In the genomic region with DNA sequence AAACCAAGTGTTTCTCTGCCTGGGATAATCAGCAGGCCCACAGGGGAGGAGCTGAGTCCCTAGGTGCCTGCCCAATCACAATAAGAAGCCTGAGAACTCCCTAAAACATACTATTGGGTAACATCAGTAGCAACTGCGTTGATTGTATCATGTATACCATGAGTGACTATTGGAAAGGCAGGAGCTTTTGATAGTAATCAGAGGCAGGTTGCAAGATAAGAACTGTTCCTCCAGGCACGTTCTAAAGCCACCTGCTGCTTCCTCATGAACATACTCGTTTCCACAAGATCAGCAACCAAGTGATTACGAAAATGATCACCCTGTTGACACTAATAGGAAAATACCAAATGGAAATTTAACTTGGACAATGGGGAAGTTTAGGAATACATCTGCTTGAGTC, we compare ENCODE assay signal across 18 cellular contexts. TPM values are rescaled to one million over a fixed set of nuclear protein-coding genes. Genes with fewer than 3 reads are reported as not detected.
DNase-seq lines count a peak whose midpoint lies in the region; ATAC-seq and TF ChIP-seq lines count a peak whose summit lies in the region.
"Had no signal": no experiment of that assay in that cellular context is flagged by ENCODE, and none has a peak within 500 bp of the region (broad histone marks: within the 10 kb centered on the region; RNA-seq: fewer than 3 reads in every experiment).

No MANE protein-coding gene starts in this region.

- H2BK5ac ChIP-seq in trophoblast cell (ENCODE audit: low read depth, low read length, poor library complexity): no peak overlapping the region

- H4K8ac ChIP-seq in trophoblast cell (ENCODE audit: low read depth, low read length): no peak overlapping the region

- no peak overlapping the region for H4K12ac ChIP-seq in trophoblast cell (ENCODE audit: low read depth, low read length)

- no peak overlapping the region for H2BK12ac ChIP-seq in trophoblast cell (ENCODE audit: low read length)

- no peaks in the 10 kb centered on the region for H3K79me1 ChIP-seq in trophoblast cell (ENCODE audit: low read length)

- H3K9me3 ChIP-seq in ascending aorta (no peaks in the 10 kb centered on the region), trophoblast cell (ENCODE audit: insufficient read depth, low read depth, low read length) (no peaks in the 10 kb centered on the region), right cardiac atrium (ENCODE audit: control insufficient read depth, low read length) (no peaks in the 10 kb centered on the region)

- H3K27me3 ChIP-seq in ascending aorta (no peaks in the 10 kb centered on the region), trophoblast cell (ENCODE audit: insufficient read depth, low read length) (no peaks in the 10 kb centered on the region), right cardiac atrium (ENCODE audit: control insufficient read depth, insufficient read depth) (no peaks in the 10 kb centered on the region)
- H3K27me3 ChIP-seq: BLaER1 had no signal

- H2AK5ac ChIP-seq in trophoblast cell (ENCODE audit: low read length): no peak overlapping the region

- no peak overlapping the region for H3K4me3 Mint-ChIP-seq in activated CD4-positive, alpha-beta T cell treated with anti-CD3 and anti-CD28 coated beads, Interleukin-2, amount 10 ng/mL, durations not matched to agents 24 days and 14 days
- H3K4me3 Mint-ChIP-seq: CD14-positive monocyte; CD4-positive, alpha-beta memory T cell had no signal

- H3K27ac Mint-ChIP-seq in activated CD4-positive, alpha-beta T cell treated with anti-CD3 and anti-CD28 coated beads, Interleukin-2, amount 10 ng/mL, durations not matched to agents 24 days and 14 days: no peak overlapping the region
- H3K27ac Mint-ChIP-seq: CD14-positive monocyte; CD4-positive, alpha-beta memory T cell had no signal

- H3K14ac ChIP-seq in trophoblast cell (ENCODE audit: low read length): no peak overlapping the region

- intact Hi-C loops in activated CD4-positive, alpha-beta T cell treated with anti-CD3 and anti-CD28 coated beads, Interleukin-2, amount 10 ng/mL, durations not matched to agents 24 days and 14 days (cut with micrococcal nuclease): no loop called here
- intact Hi-C loops in ascending aorta (cut with DNase I): no loop called here
- intact Hi-C loops in Right ventricle myocardium superior (cut with DNase I): no loop called here
- intact Hi-C loops in right cardiac atrium (cut with DNase I): no loop called here

- H3K23ac ChIP-seq in trophoblast cell (ENCODE audit: low read length): no peak overlapping the region

- H3K4me1 ChIP-seq in ascending aorta (peaks cover 0 to 8% of the 10 kb centered on the region in 2 donors), trophoblast cell (ENCODE audit: control insufficient read depth in 1 of 2, insufficient read depth in 2 of 2, low read length in 2 of 2) (peaks cover 2 to 10% of the 10 kb centered on the region in 2 experiments), right cardiac atrium (ENCODE audit: control insufficient read depth, insufficient read depth, low read length) (no peaks in the 10 kb centered on the region)

- H3K4me2 ChIP-seq in trophoblast cell (ENCODE audit: low read length): no peak overlapping the region
- H3K4me2 ChIP-seq: BLaER1 had no signal

- H3K27ac ChIP-seq in ascending aorta (peak overlapping the region; percentile 45 to 66), trophoblast cell (ENCODE audit: low read depth, low read length) (no peak overlapping the region), right cardiac atrium (ENCODE audit: low read length) (no peak overlapping the region)
- H3K27ac ChIP-seq: BLaER1 had no signal

- H4K91ac ChIP-seq in trophoblast cell (ENCODE audit: low read depth, low read length): no peak overlapping the region

- H3K36me3 ChIP-seq in ascending aorta (peaks cover 0 to 3% of the 10 kb centered on the region in 2 donors), trophoblast cell (ENCODE audit: control insufficient read depth in 1 of 2, insufficient read depth in 2 of 2, low read length in 2 of 2) (no peaks in the 10 kb centered on the region)

- H3K27me3 Mint-ChIP-seq in activated CD4-positive, alpha-beta T cell treated with anti-CD3 and anti-CD28 coated beads, Interleukin-2, amount 10 ng/mL, durations not matched to agents 24 days and 14 days: peaks cover 36% of the 10 kb centered on the region

- peaks cover 2% of the 10 kb centered on the region for H3K79me2 ChIP-seq in trophoblast cell (ENCODE audit: control insufficient read depth, insufficient read depth, low read length, poor library complexity)

- H3K18ac ChIP-seq in trophoblast cell (ENCODE audit: low read length): no peak overlapping the region

- ATAC-seq in Right ventricle myocardium superior (ENCODE audit: poor library complexity) (no peak), right cardiac atrium (no peak)
- ATAC-seq: HepG2 had no signal

- H2BK120ac ChIP-seq in trophoblast cell (ENCODE audit: insufficient read depth, low read length, poor library complexity): no peak overlapping the region

- no peaks in the 10 kb centered on the region for H3K36me3 Mint-ChIP-seq in activated CD4-positive, alpha-beta T cell treated with anti-CD3 and anti-CD28 coated beads, Interleukin-2, amount 10 ng/mL, durations not matched to agents 24 days and 14 days (ENCODE audit: low read depth)
- H3K36me3 Mint-ChIP-seq: CD14-positive monocyte; CD4-positive, alpha-beta memory T cell had no signal

- peak; percentile 38 for DNase-seq in activated CD4-positive, alpha-beta T cell treated with anti-CD3 and anti-CD28 coated beads, Interleukin-2, amount 10 ng/mL, durations not matched to agents 24 days and 14 days
- no peak for DNase-seq in activated CD4-positive, alpha-beta T cell treated with anti-CD3 and anti-CD28 coated beads for 48 hours
- no peak for DNase-seq in ascending aorta (ENCODE audit: low spot score in 2 of 2)
- DNase-seq in trophoblast cell: peak; percentile 72 to 86
- DNase-seq in Right ventricle myocardium superior: no peak
- DNase-seq in dermis blood vessel endothelial cell: no peak
- DNase-seq in COLO829 (ENCODE audit: low spot score): no peak
- no peak for DNase-seq in right cardiac atrium
- DNase-seq: 8988T; Calu3; CD4-positive, alpha-beta memory T cell; DMS79 treated with DMSO at 0.1 percent for 48 hours; GF-D8; GOT3; H7 had no signal

- no peaks in the 10 kb centered on the region for H3K4me1 Mint-ChIP-seq in activated CD4-positive, alpha-beta T cell treated with anti-CD3 and anti-CD28 coated beads, Interleukin-2, amount 10 ng/mL, durations not matched to agents 24 days and 14 days
- H3K4me1 Mint-ChIP-seq: CD14-positive monocyte had no signal

- H3K4ac ChIP-seq in trophoblast cell (ENCODE audit: low read depth, low read length): no peak overlapping the region

- TF ChIP-seq CTCF in ascending aorta (IDR thresholded peaks at IDR 0.05): no peak

- H2AFZ ChIP-seq in trophoblast cell (ENCODE audit: insufficient read depth, low read length, poor library complexity): no peak overlapping the region

- H3K9me3 Mint-ChIP-seq in activated CD4-positive, alpha-beta T cell treated with anti-CD3 and anti-CD28 coated beads, Interleukin-2, amount 10 ng/mL, durations not matched to agents 24 days and 14 days: no peaks in the 10 kb centered on the region
- H3K9me3 Mint-ChIP-seq: CD4-positive, alpha-beta memory T cell had no signal

- H3K4me3 ChIP-seq in ascending aorta: peak overlapping the region in 1 of 2 donors; percentile 0
- H3K4me3 ChIP-seq in trophoblast cell (ENCODE audit: low read depth, low read length): no peak overlapping the region
- H3K4me3 ChIP-seq in right cardiac atrium (ENCODE audit: low read length): no peak overlapping the region
- H3K4me3 ChIP-seq: BLaER1 had no signal

- WGBS in trophoblast cell (ENCODE audit: extremely low coverage, insufficient coverage, insufficient read length): no CpG with 5 or more reads among the region's 4 CpGs
- WGBS in right cardiac atrium: 81% methylated on average over 4 of the region's 4 CpGs

- no peak overlapping the region for H3K9ac ChIP-seq in trophoblast cell (ENCODE audit: low read length)
- H3K9ac ChIP-seq: BLaER1 had no signal

RNA-seq across cellular contexts. Expression of gene MYLK, which starts 6.7 kb away (rescaled TPM):
- 0.21 and 0.26 TPM in 2 replicates for total RNA-seq in activated CD4-positive, alpha-beta T cell treated with anti-CD3 and anti-CD28 coated beads, Interleukin-2, amount 10 ng/mL, durations not matched to agents 24 days and 14 days
- total RNA-seq in ascending aorta (196 TPM), Right ventricle myocardium superior (10.1 TPM), dermis blood vessel endothelial cell (69.6 and 78.1 TPM in 2 replicates), right cardiac atrium (100 to 1,000 TPM in 1 of 4 donors, 10 to 100 TPM in 3; 36.5 to 645 (median 69.3) TPM)
- polyA plus RNA-seq in trophoblast cell (2013): 57.6 and 60.4 TPM in 2 replicates
- 27.3 TPM for polyA plus RNA-seq in right cardiac atrium
- total RNA-seq: CD4-positive, alpha-beta memory T cell had no signal

Comparison
In these comparisons a context has a peak if more than half of its experiments do, and no peak if none do; other contexts are left out.
1. DNase-seq: peak in activated CD4-positive, alpha-beta T cell treated with anti-CD3 and anti-CD28 coated beads, Interleukin-2, amount 10 ng/mL, durations not matched to agents 24 days and 14 days (single experiment) and trophoblast cell (2 of 2); none in activated CD4-positive, alpha-beta T cell treated with anti-CD3 and anti-CD28 coated beads for 48 hours (single experiment), ascending aorta (0 of 2), Right ventricle myocardium superior (single experiment), dermis blood vessel endothelial cell (single experiment), COLO829 (single experiment) and right cardiac atrium (0 of 3).
2. H3K27ac ChIP-seq: peak in ascending aorta (2 of 2); none in trophoblast cell (single experiment) and right cardiac atrium (single experiment).